ENCODE assay signal across 1 cellular context in the genomic region with DNA sequence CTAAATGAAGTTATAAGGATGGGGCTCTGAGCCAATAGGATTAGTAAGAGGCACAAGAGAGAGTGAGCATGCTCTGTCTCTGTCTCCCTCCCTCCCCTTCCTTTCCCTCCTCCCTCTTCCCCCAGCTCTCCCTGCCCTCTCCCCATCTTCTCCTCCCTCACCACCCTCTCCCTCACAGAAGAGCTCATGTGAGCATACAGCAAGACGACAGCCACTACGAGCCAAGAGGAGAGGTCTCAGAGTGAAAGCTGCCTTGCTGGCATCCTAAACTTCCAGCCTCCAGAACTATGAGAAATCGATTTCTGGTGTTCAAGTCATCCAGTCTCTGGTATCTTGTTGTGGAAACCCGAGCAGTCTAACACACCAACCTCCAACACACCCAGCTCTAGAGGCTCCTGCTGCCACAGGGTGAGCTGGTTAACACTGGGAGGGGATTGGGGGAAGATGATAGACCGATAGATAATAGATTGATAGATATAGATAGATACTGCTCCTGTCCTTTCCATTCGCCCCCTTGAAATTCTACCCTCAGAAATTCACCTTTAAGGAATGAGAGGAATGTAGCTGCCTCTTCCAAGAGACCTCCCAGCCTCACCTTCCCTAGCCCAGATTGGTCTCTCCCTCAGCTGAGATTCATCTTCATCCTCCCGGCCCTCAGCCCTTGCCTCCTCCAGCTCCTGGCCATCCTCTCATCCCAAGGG.
A peak's percentile ranks its signal among the peaks of the same experiment; 100 is the strongest.
TF ChIP-seq lines count a peak whose summit lies in the region.

No MANE protein-coding gene starts in this region.

TF ChIP-seq in HepG2, 621 proteins besides CTCF, POLR2A, EP300 and RAD21 (continued from another document):
- TF ChIP-seq, protein P1, sequence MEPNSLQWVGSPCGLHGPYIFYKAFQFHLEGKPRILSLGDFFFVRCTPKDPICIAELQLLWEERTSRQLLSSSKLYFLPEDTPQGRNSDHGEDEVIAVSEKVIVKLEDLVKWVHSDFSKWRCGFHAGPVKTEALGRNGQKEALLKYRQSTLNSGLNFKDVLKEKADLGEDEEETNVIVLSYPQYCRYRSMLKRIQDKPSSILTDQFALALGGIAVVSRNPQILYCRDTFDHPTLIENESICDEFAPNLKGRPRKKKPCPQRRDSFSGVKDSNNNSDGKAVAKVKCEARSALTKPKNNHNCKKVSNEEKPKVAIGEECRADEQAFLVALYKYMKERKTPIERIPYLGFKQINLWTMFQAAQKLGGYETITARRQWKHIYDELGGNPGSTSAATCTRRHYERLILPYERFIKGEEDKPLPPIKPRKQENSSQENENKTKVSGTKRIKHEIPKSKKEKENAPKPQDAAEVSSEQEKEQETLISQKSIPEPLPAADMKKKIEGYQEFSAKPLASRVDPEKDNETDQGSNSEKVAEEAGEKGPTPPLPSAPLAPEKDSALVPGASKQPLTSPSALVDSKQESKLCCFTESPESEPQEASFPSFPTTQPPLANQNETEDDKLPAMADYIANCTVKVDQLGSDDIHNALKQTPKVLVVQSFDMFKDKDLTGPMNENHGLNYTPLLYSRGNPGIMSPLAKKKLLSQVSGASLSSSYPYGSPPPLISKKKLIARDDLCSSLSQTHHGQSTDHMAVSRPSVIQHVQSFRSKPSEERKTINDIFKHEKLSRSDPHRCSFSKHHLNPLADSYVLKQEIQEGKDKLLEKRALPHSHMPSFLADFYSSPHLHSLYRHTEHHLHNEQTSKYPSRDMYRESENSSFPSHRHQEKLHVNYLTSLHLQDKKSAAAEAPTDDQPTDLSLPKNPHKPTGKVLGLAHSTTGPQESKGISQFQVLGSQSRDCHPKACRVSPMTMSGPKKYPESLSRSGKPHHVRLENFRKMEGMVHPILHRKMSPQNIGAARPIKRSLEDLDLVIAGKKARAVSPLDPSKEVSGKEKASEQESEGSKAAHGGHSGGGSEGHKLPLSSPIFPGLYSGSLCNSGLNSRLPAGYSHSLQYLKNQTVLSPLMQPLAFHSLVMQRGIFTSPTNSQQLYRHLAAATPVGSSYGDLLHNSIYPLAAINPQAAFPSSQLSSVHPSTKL (CRISPR knock-in tag; IDR thresholded peaks at IDR 0.05) = no peak
- TF ChIP-seq RXRB (CRISPR knock-in tag; IDR thresholded peaks at IDR 0.05; ENCODE audit: borderline replicate concordance) = no peak
- peak; percentile 22 for TF ChIP-seq PCBP2 (optimal IDR thresholded peaks at IDR 0.05; ENCODE audit: low read depth, low read length, poor library complexity, severe bottlenecking)
- TF ChIP-seq, protein P2, sequence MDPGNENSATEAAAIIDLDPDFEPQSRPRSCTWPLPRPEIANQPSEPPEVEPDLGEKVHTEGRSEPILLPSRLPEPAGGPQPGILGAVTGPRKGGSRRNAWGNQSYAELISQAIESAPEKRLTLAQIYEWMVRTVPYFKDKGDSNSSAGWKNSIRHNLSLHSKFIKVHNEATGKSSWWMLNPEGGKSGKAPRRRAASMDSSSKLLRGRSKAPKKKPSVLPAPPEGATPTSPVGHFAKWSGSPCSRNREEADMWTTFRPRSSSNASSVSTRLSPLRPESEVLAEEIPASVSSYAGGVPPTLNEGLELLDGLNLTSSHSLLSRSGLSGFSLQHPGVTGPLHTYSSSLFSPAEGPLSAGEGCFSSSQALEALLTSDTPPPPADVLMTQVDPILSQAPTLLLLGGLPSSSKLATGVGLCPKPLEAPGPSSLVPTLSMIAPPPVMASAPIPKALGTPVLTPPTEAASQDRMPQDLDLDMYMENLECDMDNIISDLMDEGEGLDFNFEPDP (CRISPR knock-in tag; conservative IDR thresholded peaks at IDR 0.05) = no peak
- TF ChIP-seq HNRNPH1 (optimal IDR thresholded peaks at IDR 0.05; ENCODE audit: low read depth, low read length) = no peak
- no peak for TF ChIP-seq GABPB1 (CRISPR knock-in tag; IDR thresholded peaks at IDR 0.05)
- TF ChIP-seq FOXJ3 (CRISPR knock-in tag; IDR thresholded peaks at IDR 0.05; ENCODE audit: borderline replicate concordance) = no peak
